8 cellular contexts compared by ENCODE assay signal in genomic region chr2:43773876-43774613, GRCh38. TPM values are rescaled to one million over a fixed set of nuclear protein-coding genes. Genes with fewer than 3 reads are reported as not detected.
A peak's percentile ranks its signal among the peaks of the same experiment; 100 is the strongest.
DNase-seq lines count a peak whose midpoint lies in the region; ATAC-seq, FAIRE-seq and TF ChIP-seq lines count a peak whose summit lies in the region.

Gene DYNC2LI1, plus strand, starts transcription at chr2:43774039. Its CDS starts 100 bp downstream, at chr2:43774139.

- TF ChIP-seq CTCF in D721Med (IDR thresholded peaks at IDR 0.05; ENCODE audit: insufficient read depth, missing control alignments): no peak
- no peak for TF ChIP-seq CTCF in epithelial cell of proximal tubule (conservative IDR thresholded peaks at IDR 0.05; ENCODE audit: low read depth, low read length)

- peak within 1 kb of the TSS; percentile 79 to 94 for H3K9ac ChIP-seq in mucosa of rectum (ENCODE audit: low read depth in 1 of 2, low read length in 2 of 2)

- peak; percentile 69 for DNase-seq in D721Med (ENCODE audit: insufficient read length, low spot score)
- DNase-seq in HuH-7.5 (ENCODE audit: low spot score): peak; percentile 64
- peak; percentile 22 for DNase-seq in OCI-M2 (lab: John Stamatoyannopoulos, UW; ENCODE audit: unreplicated experiment)
- peak; percentile 83 for DNase-seq in activated T-cell treated with anti-CD3 and anti-CD28 coated beads for 48 hours (ENCODE audit: low read depth)
- DNase-seq in epithelial cell of proximal tubule (ENCODE audit: low read depth): no peak
- peak; percentile 49 to 61 for DNase-seq in stimulated activated CD8-positive, alpha-beta memory T cell treated with anti-CD3 and anti-CD28 coated beads, Interleukin-4, amount 100 ng/mL, for 4 hours (ENCODE audit: low read depth in 2 of 2, low spot score in 1 of 2)

- H3K27ac ChIP-seq in mucosa of rectum (ENCODE audit: low read depth in 2 of 2, low read length in 2 of 2): peak within 1 kb of the TSS; percentile 90 to 92

- H3K9me3 ChIP-seq in mucosa of rectum (ENCODE audit: control insufficient read depth in 2 of 2, low read length in 2 of 2): no peaks in the 10 kb centered on the region

- H3K27me3 ChIP-seq in mucosa of rectum (ENCODE audit: control insufficient read depth in 2 of 2, insufficient read depth in 2 of 2, low read length in 2 of 2): no peaks in the 10 kb centered on the region

- H3K36me3 ChIP-seq in mucosa of rectum (ENCODE audit: control insufficient read depth in 2 of 2, insufficient read depth in 2 of 2, low read length in 2 of 2): peaks cover 0 to 5% of the 10 kb centered on the region in 2 donors

- H3K4me3 ChIP-seq in epithelial cell of proximal tubule (ENCODE audit: low read depth, low read length): peak within 1 kb of the TSS; percentile 77
- H3K4me3 ChIP-seq in mucosa of rectum (ENCODE audit: low read length in 2 of 2): peak within 1 kb of the TSS; percentile 93 to 97

- ATAC-seq in GM21526 (IDR thresholded peaks at IDR 0.05; ENCODE audit: low FRiP score, unreplicated experiment): peak; percentile 96

- H3K4me1 ChIP-seq in mucosa of rectum (ENCODE audit: control insufficient read depth in 2 of 2, insufficient read depth in 2 of 2, low read length in 2 of 2): peaks cover 0 to 7% of the 10 kb centered on the region in 2 donors

- peak; percentile 11 for FAIRE-seq in D721Med (lab: Jason Lieb, UNC)

RNA-seq across cellular contexts. Expression of gene DYNC2LI1, which starts in this region (rescaled TPM):
- 15.1 and 37.0 TPM in 2 replicates for total RNA-seq in epithelial cell of proximal tubule
